23 cellular contexts compared by ENCODE assay signal in the genomic region with DNA sequence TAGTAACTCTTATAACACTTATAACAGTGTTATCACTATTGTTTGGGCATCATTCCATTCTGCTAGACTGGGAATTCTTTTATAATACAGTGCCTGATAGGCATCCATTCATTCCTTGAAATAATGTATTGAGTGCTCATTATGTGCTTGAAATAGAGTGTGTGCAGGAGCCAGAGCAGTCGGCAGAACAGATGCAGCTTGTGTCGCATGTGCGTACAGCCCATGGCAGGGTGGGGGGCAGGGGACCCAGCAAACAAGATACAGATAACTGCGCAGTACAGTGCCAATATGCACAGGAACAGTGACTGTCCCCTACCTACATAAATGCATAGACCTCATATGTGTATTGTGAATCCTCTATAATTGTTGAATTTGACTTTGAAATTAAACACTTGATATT.
A peak's percentile ranks its signal among the peaks of the same experiment; 100 is the strongest.
DNase-seq lines count a peak whose midpoint lies in the region; ATAC-seq and TF ChIP-seq lines count a peak whose summit lies in the region.
"Had no signal": no experiment of that assay in that cellular context is flagged by ENCODE, and none has a peak within 500 bp of the region (broad histone marks: within the 10 kb centered on the region; RNA-seq: fewer than 3 reads in every experiment).

No MANE protein-coding gene starts in this region.

- H3K27me3 ChIP-seq in SK-N-SH (ENCODE audit: insufficient read depth) = no peaks in the 10 kb centered on the region
- no peaks in the 10 kb centered on the region for H3K27me3 ChIP-seq in layer of hippocampus (ENCODE audit: control insufficient read depth, insufficient read depth, low read length)
- no peaks in the 10 kb centered on the region for H3K27me3 ChIP-seq in testis
- H3K27me3 ChIP-seq: upper lobe of right lung had no signal

- H3K4me1 ChIP-seq in SK-N-SH (ENCODE audit: control insufficient read depth in 1 of 2, insufficient read depth in 2 of 2, low read depth in 1 of 2, low read length in 1 of 2) = peaks cover 30 to 64% of the 10 kb centered on the region in 2 experiments
- H3K4me1 ChIP-seq in testis = peaks cover 70% of the 10 kb centered on the region

- H3K27ac ChIP-seq in SK-N-SH (ENCODE audit: low read depth in 2 of 2, low read length in 1 of 2) (peak overlapping the region; percentile 73 to 83; a peak in 3 of 4 replicates), layer of hippocampus (ENCODE audit: low read depth, low read length) (peak overlapping the region; percentile 32), testis (peak overlapping the region; percentile 49 to 72), coronary artery (no peak overlapping the region)

- H3K4me1 Mint-ChIP-seq in activated T-cell treated with anti-CD3 and anti-CD28 coated beads, Interleukin-2, amount 50 U/mL, for 24 hours (ENCODE audit: low read depth) = peaks cover 57% of the 10 kb centered on the region

- peaks cover 90% of the 10 kb centered on the region for H3K79me2 ChIP-seq in SK-N-SH (ENCODE audit: insufficient read depth)

- H3K36me3 Mint-ChIP-seq in activated T-cell treated with anti-CD3 and anti-CD28 coated beads, Interleukin-2, amount 50 U/mL, for 24 hours (ENCODE audit: low read depth) = peaks cover under 1% of the 10 kb centered on the region
- H3K36me3 Mint-ChIP-seq: stimulated activated effector memory CD8-positive, alpha-beta T cell treated with anti-CD3 and anti-CD28 coated beads, Interleukin-12 subunit alpha, Interleukin-12 subunit beta, amount 100 ng/mL, for 72 hours had no signal

- H2AFZ ChIP-seq in SK-N-SH (ENCODE audit: low read depth) = no peak overlapping the region

- no peak for TF ChIP-seq POLR2A in testis (IDR thresholded peaks at IDR 0.05)

- no peak overlapping the region for H3K4me3 ChIP-seq in SK-N-SH (ENCODE audit: low read depth in 2 of 2, low read length in 1 of 2)
- no peak overlapping the region for H3K4me3 ChIP-seq in testis
- no peak overlapping the region for H3K4me3 ChIP-seq in coronary artery
- H3K4me3 ChIP-seq: upper lobe of right lung had no signal

- no peaks in the 10 kb centered on the region for H3K27me3 Mint-ChIP-seq in activated T-cell treated with anti-CD3 and anti-CD28 coated beads, Interleukin-2, amount 50 U/mL, for 24 hours
- H3K27me3 Mint-ChIP-seq: activated B cell treated with CpG ODN at 0.5 μM for 24 hours; activated T-helper 17 cell treated with anti-CD3 and anti-CD28 coated beads, Interleukin-2, amount 50 U/mL, for 72 hours; CD4-positive, alpha-beta T cell; central memory CD8-positive, alpha-beta T cell; naive thymus-derived CD4-positive, alpha-beta T cell; progenitor cell of endocrine pancreas had no signal

- peak; percentile 17 for TF ChIP-seq RAD21 in SK-N-SH (IDR thresholded peaks at IDR 0.05; ENCODE audit: low read length)

- no peak overlapping the region for H3K9ac ChIP-seq in SK-N-SH

- H4K20me1 ChIP-seq in SK-N-SH (ENCODE audit: insufficient read depth) = peaks cover 7% of the 10 kb centered on the region; the same call in 1 of the 2 replicates

- POLR2A ChIA-PET in SK-N-SH (lab: Yijun Ruan, JAX) = no interaction called here

- intact Hi-C loops in testis (cut with DNase I; ENCODE audit: low total_unique reads) = no loop called here

- peak in 1 of 2 experiments; percentile 47; a peak in 1 of 4 replicates for TF ChIP-seq EP300 in SK-N-SH (IDR thresholded peaks at IDR 0.05; ENCODE audit: borderline replicate concordance in 1 of 2, low read depth in 1 of 2, low read length in 1 of 2)

- no peak for DNase-seq in activated T-cell treated with anti-CD3 and anti-CD28 coated beads, Interleukin-2, amount 50 U/mL, for 24 hours
- no peak for DNase-seq in activated T-cell treated with anti-CD3 and anti-CD28 coated beads, Interleukin-2, amount 50 U/mL, for 48 hours
- DNase-seq in SK-N-SH (peak; percentile 63), testis (no peak), coronary artery (ENCODE audit: low spot score) (no peak)
- DNase-seq in central memory CD4-positive, alpha-beta T cell = no peak
- DNase-seq: activated B cell treated with CpG ODN at 0.5 μM for 24 hours; activated CD8-positive, alpha-beta memory T cell treated with anti-CD3 and anti-CD28 coated beads for 24 hours; CD4-positive, alpha-beta T cell; DMS79 treated with DMSO at 0.1 percent for 48 hours; H9; KBM-7; naive thymus-derived CD4-positive, alpha-beta T cell; NCI-H1048; NCI-H226; upper lobe of right lung had no signal

- H3K9me2 ChIP-seq in SK-N-SH = no peaks in the 10 kb centered on the region

- H3K9me3 ChIP-seq in SK-N-SH (no peaks in the 10 kb centered on the region), testis (no peaks in the 10 kb centered on the region)
- H3K9me3 ChIP-seq: upper lobe of right lung had no signal

- H3K36me3 ChIP-seq in SK-N-SH (replicated peaks in 1 of 2; ENCODE audit: control insufficient read depth in 1 of 2, insufficient read depth in 2 of 2, low read length in 1 of 2) = no peaks in the 10 kb centered on the region
- H3K36me3 ChIP-seq in testis (ENCODE audit: low read depth, missing control alignments) = no peaks in the 10 kb centered on the region
- H3K36me3 ChIP-seq: upper lobe of right lung had no signal

- WGBS in SK-N-SH (ENCODE audit: low lambda C conversion rate) = 82% methylated on average over 4 of the region's 4 CpGs
- 63 to 72% methylated on average over 4 of the region's 4 CpGs for WGBS in testis, 2 donors

- peaks cover 39% of the 10 kb centered on the region for H3F3A ChIP-seq in SK-N-SH (replicated peaks; ENCODE audit: insufficient read depth)

- CTCF ChIA-PET in SK-N-SH (lab: Yijun Ruan, JAX) = interaction anchor here (1.3 kb wide), 1 partner anchor 11 kb away, joined by 3 read pairs; no protein-coding TSS in a partner anchor

- no peaks in the 10 kb centered on the region for H3K9me3 Mint-ChIP-seq in activated T-cell treated with anti-CD3 and anti-CD28 coated beads, Interleukin-2, amount 50 U/mL, for 24 hours
- H3K9me3 Mint-ChIP-seq: activated B cell treated with CpG ODN at 0.5 μM for 24 hours; activated T-helper 17 cell treated with anti-CD3 and anti-CD28 coated beads, Interleukin-2, amount 50 U/mL, for 72 hours; CD4-positive, alpha-beta T cell; central memory CD8-positive, alpha-beta T cell; H9; stimulated activated effector memory CD8-positive, alpha-beta T cell treated with anti-CD3 and anti-CD28 coated beads, Interleukin-12 subunit alpha, Interleukin-12 subunit beta, amount 100 ng/mL, for 72 hours; T-helper 1 cell treated with Interleukin-12 subunit alpha and Interleukin-12 subunit beta and Interleukin-4 antibody, amounts not matched to agents 30 μg/mL and 1 μg/mL, for 36 hours had no signal

- H3K4me2 ChIP-seq in SK-N-SH = no peak overlapping the region

- peak overlapping the region; percentile 33 for H3K27ac Mint-ChIP-seq in activated T-cell treated with anti-CD3 and anti-CD28 coated beads, Interleukin-2, amount 50 U/mL, for 24 hours
- H3K27ac Mint-ChIP-seq: activated B cell treated with CpG ODN at 0.5 μM for 24 hours; activated T-helper 17 cell treated with anti-CD3 and anti-CD28 coated beads, Interleukin-2, amount 50 U/mL, for 72 hours; CD4-positive, alpha-beta T cell; H9; progenitor cell of endocrine pancreas; stimulated activated effector memory CD8-positive, alpha-beta T cell treated with anti-CD3 and anti-CD28 coated beads, Interleukin-12 subunit alpha, Interleukin-12 subunit beta, amount 100 ng/mL, for 72 hours; T-helper 1 cell treated with Interleukin-12 subunit alpha and Interleukin-12 subunit beta and Interleukin-4 antibody, amounts not matched to agents 30 μg/mL and 1 μg/mL, for 36 hours had no signal

- no peak overlapping the region for H3K4me3 Mint-ChIP-seq in activated T-cell treated with anti-CD3 and anti-CD28 coated beads, Interleukin-2, amount 50 U/mL, for 24 hours
- H3K4me3 Mint-ChIP-seq: activated B cell treated with CpG ODN at 0.5 μM for 24 hours; activated T-helper 17 cell treated with anti-CD3 and anti-CD28 coated beads, Interleukin-2, amount 50 U/mL, for 72 hours; CD4-positive, alpha-beta T cell; central memory CD8-positive, alpha-beta T cell; H9; naive thymus-derived CD4-positive, alpha-beta T cell; stimulated activated effector memory CD8-positive, alpha-beta T cell treated with anti-CD3 and anti-CD28 coated beads, Interleukin-12 subunit alpha, Interleukin-12 subunit beta, amount 100 ng/mL, for 72 hours; T-helper 1 cell treated with Interleukin-12 subunit alpha and Interleukin-12 subunit beta and Interleukin-4 antibody, amounts not matched to agents 30 μg/mL and 1 μg/mL, for 36 hours had no signal

- ATAC-seq in HG03135 (IDR thresholded peaks at IDR 0.05; ENCODE audit: unreplicated experiment) = no peak
- ATAC-seq: activated T-helper 17 cell treated with anti-CD3 and anti-CD28 coated beads, Interleukin-2, amount 50 U/mL, for 72 hours; naive thymus-derived CD4-positive, alpha-beta T cell; stimulated activated effector memory CD8-positive, alpha-beta T cell treated with anti-CD3 and anti-CD28 coated beads, Interleukin-12 subunit alpha, Interleukin-12 subunit beta, amount 100 ng/mL, for 72 hours; upper lobe of right lung had no signal

- TF ChIP-seq CTCF in SK-N-SH (IDR thresholded peaks at IDR 0.05) (no peak), testis (IDR thresholded peaks at IDR 0.05) (no peak), coronary artery (IDR thresholded peaks at IDR 0.05) (no peak)

TF ChIP-seq in SK-N-SH, 30 proteins besides CTCF, POLR2A, EP300 and RAD21:
- TF ChIP-seq SMC3 (IDR thresholded peaks at IDR 0.05; ENCODE audit: low read depth, low read length) (no peak), MXI1 (IDR thresholded peaks at IDR 0.05; ENCODE audit: low read depth, low read length) (peak; percentile 73), RCOR1 (IDR thresholded peaks at IDR 0.05; ENCODE audit: low read length) (peak; percentile 22; the same call in 1 of the 2 replicates), CHD2 (IDR thresholded peaks at IDR 0.05; ENCODE audit: low read length, partially characterized antibody) (peak; percentile 75), TCF12 (IDR thresholded peaks at IDR 0.05) (no peak), RXRA (IDR thresholded peaks at IDR 0.05; ENCODE audit: borderline replicate concordance, low read depth) (no peak), JUND (IDR thresholded peaks at IDR 0.05) (no peak), YY1 (IDR thresholded peaks at IDR 0.05; ENCODE audit: low read depth) (no peak), GATA2 (CRISPR knock-in tag; IDR thresholded peaks at IDR 0.05) (peak; percentile 43; the same call in 1 of the 2 replicates), FOXM1 (IDR thresholded peaks at IDR 0.05; ENCODE audit: low read depth) (no peak)
- TF ChIP-seq, protein P1, sequence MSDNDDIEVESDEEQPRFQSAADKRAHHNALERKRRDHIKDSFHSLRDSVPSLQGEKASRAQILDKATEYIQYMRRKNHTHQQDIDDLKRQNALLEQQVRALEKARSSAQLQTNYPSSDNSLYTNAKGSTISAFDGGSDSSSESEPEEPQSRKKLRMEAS (IDR thresholded peaks at IDR 0.05; ENCODE audit: low read depth) = no peak

Comparison
In these comparisons a context has a peak if more than half of its experiments do, and no peak if none do; other contexts are left out.
1. H3K27ac ChIP-seq: peak in SK-N-SH (2 of 2), layer of hippocampus (single experiment) and testis (2 of 2); none in coronary artery (0 of 2).